ENCODE assay signal across 11 cellular contexts in genomic region chr1:21927531-21928237, GRCh38. TPM values are rescaled to one million over a fixed set of nuclear protein-coding genes. Genes with fewer than 3 reads are reported as not detected.
A peak's percentile ranks its signal among the peaks of the same experiment; 100 is the strongest.
DNase-seq lines count a peak whose midpoint lies in the region; ATAC-seq and TF ChIP-seq lines count a peak whose summit lies in the region.
"Had no signal": no experiment of that assay in that cellular context is flagged by ENCODE, and none has a peak within 500 bp of the region (broad histone marks: within the 10 kb centered on the region; RNA-seq: fewer than 3 reads in every experiment).

No MANE protein-coding gene starts in this region.

- TF ChIP-seq POLR2A in Peyer's patch (IDR thresholded peaks at IDR 0.05) = peak in 1 of 2 donors; percentile 53

- peak overlapping the region in 2 of 3 experiments; percentile 41 to 61 for H3K27ac Mint-ChIP-seq in nephron
- H3K27ac Mint-ChIP-seq in natural killer cell = no peak overlapping the region
- H3K27ac Mint-ChIP-seq in glutamatergic neuron (ENCODE audit: unreplicated experiment) = no peak overlapping the region
- H3K27ac Mint-ChIP-seq: activated CD4-positive, alpha-beta T cell treated with anti-CD3 and anti-CD28 coated beads, Interleukin-2, amount 10 ng/mL, durations not matched to agents 7 days and 5 days had no signal

- H3K9me3 ChIP-seq in Peyer's patch = no peaks in the 10 kb centered on the region

- ATAC-seq in natural killer cell = no peak

- peak in 2 of 3 donors; percentile 92 for DNase-seq in Peyer's patch
- peak; percentile 51 for DNase-seq in fibroblast of peridontal ligament (ENCODE audit: extremely low read depth)
- no peak for DNase-seq in midbrain (lab: John Stamatoyannopoulos, UW)
- no peak for DNase-seq in natural killer cell
- DNase-seq in glutamatergic neuron = no peak
- DNase-seq: activated CD4-positive, alpha-beta T cell treated with anti-CD3 and anti-CD28 coated beads, Interleukin-2, amount 10 ng/mL, durations not matched to agents 7 days and 5 days; activated naive CD4-positive, alpha-beta T cell; effector memory CD4-positive, alpha-beta T cell; NCI-H748 treated with DMSO at 0.1 percent for 48 hours had no signal

- H3K4me3 ChIP-seq in Peyer's patch (peak overlapping the region in 1 of 4 donors; percentile 2), urinary bladder (ENCODE audit: low read depth, low read length) (no peak overlapping the region)

- no peaks in the 10 kb centered on the region for H3K27me3 ChIP-seq in Peyer's patch

- WGBS in urinary bladder = 26% methylated on average over 12 of the region's 12 CpGs

- peaks cover 55% of the 10 kb centered on the region for H3K4me1 Mint-ChIP-seq in nephron
- no peaks in the 10 kb centered on the region for H3K4me1 Mint-ChIP-seq in natural killer cell
- H3K4me1 Mint-ChIP-seq in glutamatergic neuron (ENCODE audit: low read depth, unreplicated experiment) = peaks cover 2% of the 10 kb centered on the region
- H3K4me1 Mint-ChIP-seq: activated CD4-positive, alpha-beta T cell treated with anti-CD3 and anti-CD28 coated beads, Interleukin-2, amount 10 ng/mL, durations not matched to agents 7 days and 5 days had no signal

- no peaks in the 10 kb centered on the region for H3K36me3 ChIP-seq in Peyer's patch
- no peaks in the 10 kb centered on the region for H3K36me3 ChIP-seq in urinary bladder (ENCODE audit: insufficient read depth)

- H3K27me3 Mint-ChIP-seq in nephron (ENCODE audit: low read depth) (no peaks in the 10 kb centered on the region), natural killer cell (ENCODE audit: low read depth in 2 of 2) (peaks cover 0 to 11% of the 10 kb centered on the region in 2 donors), glutamatergic neuron (ENCODE audit: unreplicated experiment) (peaks cover 2% of the 10 kb centered on the region)
- H3K27me3 Mint-ChIP-seq: activated CD4-positive, alpha-beta T cell treated with anti-CD3 and anti-CD28 coated beads, Interleukin-2, amount 10 ng/mL, durations not matched to agents 7 days and 5 days had no signal

- H3K4me3 Mint-ChIP-seq in nephron (no peak overlapping the region), natural killer cell (no peak overlapping the region), glutamatergic neuron (ENCODE audit: unreplicated experiment) (no peak overlapping the region)
- H3K4me3 Mint-ChIP-seq: activated CD4-positive, alpha-beta T cell treated with anti-CD3 and anti-CD28 coated beads, Interleukin-2, amount 10 ng/mL, durations not matched to agents 7 days and 5 days had no signal

- H3K27ac ChIP-seq in Peyer's patch (peak overlapping the region; percentile 66 to 96 (median 88)), urinary bladder (ENCODE audit: low read depth) (peak overlapping the region; percentile 92)

- peaks cover 6% of the 10 kb centered on the region for H3K36me3 Mint-ChIP-seq in nephron (ENCODE audit: low read depth)
- no peaks in the 10 kb centered on the region for H3K36me3 Mint-ChIP-seq in natural killer cell
- H3K36me3 Mint-ChIP-seq in glutamatergic neuron (ENCODE audit: unreplicated experiment) = no peaks in the 10 kb centered on the region

- intact Hi-C loops in natural killer cell (cut with micrococcal nuclease) = no loop called here

- H3K9me3 Mint-ChIP-seq in nephron (no peaks in the 10 kb centered on the region), natural killer cell (no peaks in the 10 kb centered on the region), glutamatergic neuron (ENCODE audit: unreplicated experiment) (no peaks in the 10 kb centered on the region)
- H3K9me3 Mint-ChIP-seq: activated CD4-positive, alpha-beta T cell treated with anti-CD3 and anti-CD28 coated beads, Interleukin-2, amount 10 ng/mL, durations not matched to agents 7 days and 5 days had no signal

- peak in 1 of 6 experiments; percentile 13 for TF ChIP-seq CTCF in Peyer's patch (IDR thresholded peaks at IDR 0.05)
- TF ChIP-seq CTCF in nephron (IDR thresholded peaks at IDR 0.05; ENCODE audit: unreplicated experiment in 3 of 3) = no peak
- TF ChIP-seq CTCF in natural killer cell (IDR thresholded peaks at IDR 0.05) = no peak
- TF ChIP-seq CTCF in glutamatergic neuron (IDR thresholded peaks at IDR 0.05; ENCODE audit: partially characterized antibody, unreplicated experiment) = no peak

- H3K4me1 ChIP-seq in Peyer's patch (peaks cover 0 to 90% (median 29%) of the 10 kb centered on the region in 4 donors), urinary bladder (ENCODE audit: insufficient read depth) (no peaks in the 10 kb centered on the region)

RNA-seq across cellular contexts. Expression of gene HSPG2, which starts 9.4 kb away (rescaled TPM):
- total RNA-seq in Peyer's patch = 100 to 1,000 TPM in 3 of 4 donors, 10 to 100 TPM in 1; 68.7 to 199 (median 122) TPM
- 242 TPM for total RNA-seq in urinary bladder
- 514 TPM for polyA plus RNA-seq in urinary bladder
- under 1 TPM; 0.54 to 0.93 (median 0.90) TPM for total RNA-seq in natural killer cell
- 3.3 TPM for total RNA-seq in glutamatergic neuron (ENCODE audit: unreplicated experiment)

RNA-seq across cellular contexts. Expression of gene CELA3B, which starts 49.1 kb away (rescaled TPM):
- not detected for total RNA-seq in Peyer's patch
- total RNA-seq in urinary bladder = not detected
- 0.49 TPM for polyA plus RNA-seq in urinary bladder
- not detected for total RNA-seq in natural killer cell
- not detected for total RNA-seq in glutamatergic neuron (ENCODE audit: unreplicated experiment)
- total RNA-seq: activated CD4-positive, alpha-beta T cell treated with anti-CD3 and anti-CD28 coated beads, Interleukin-2, amount 10 ng/mL, durations not matched to agents 7 days and 5 days had no signal

Comparison
In these comparisons a context has a peak if more than half of its experiments do, and no peak if none do; other contexts are left out.
1. DNase-seq: peak in Peyer's patch (2 of 3) and fibroblast of peridontal ligament (single experiment); none in midbrain (single experiment), natural killer cell (single experiment) and glutamatergic neuron (single experiment).
2. H3K27ac Mint-ChIP-seq: peak in nephron (2 of 3); none in natural killer cell (0 of 2) and glutamatergic neuron (single experiment).
3. RNA of gene HSPG2, which starts 9.4 kb away (total RNA-seq): 242 TPM in urinary bladder (single experiment) and 68.7 to 199 TPM in Peyer's patch; 3.3 TPM in glutamatergic neuron (single experiment) and 0.54 to 0.93 TPM in natural killer cell; every median in the first group is over 10 times any median in the second.